In genomic region chr5:68446487-68446894, GRCh38 we compare ENCODE assay signal across 17 cellular contexts.
DNase-seq lines count a peak whose midpoint lies in the region; ATAC-seq and TF ChIP-seq lines count a peak whose summit lies in the region.
"Had no signal": no experiment of that assay in that cellular context is flagged by ENCODE, and none has a peak within 500 bp of the region (broad histone marks: within the 10 kb centered on the region; RNA-seq: fewer than 3 reads in every experiment).

No MANE protein-coding gene starts in this region.

- no peak overlapping the region for H3K27ac Mint-ChIP-seq in nephron progenitor cell
- H3K27ac Mint-ChIP-seq: activated B cell treated with CpG ODN at 0.5 μM for 24 hours; HFFc6; stimulated activated effector memory CD8-positive, alpha-beta T cell treated with anti-CD3 and anti-CD28 coated beads, Interleukin-12 subunit alpha, Interleukin-12 subunit beta, amount 100 ng/mL, for 72 hours had no signal

- TF ChIP-seq CTCF in GM13976 (IDR thresholded peaks at IDR 0.05; ENCODE audit: borderline replicate concordance, control extremely low read depth, extremely low read depth, insufficient read depth, missing control alignments) (no peak), nephron progenitor cell (IDR thresholded peaks at IDR 0.05) (no peak)

- no peak overlapping the region for H3K4me3 ChIP-seq in SJCRH30
- H3K4me3 ChIP-seq: dorsolateral prefrontal cortex had no signal

- no peak overlapping the region for H3K27ac ChIP-seq in SJCRH30
- H3K27ac ChIP-seq: KMS-11, parathyroid adenoma had no signal

- peak; percentile 93 for ATAC-seq in GM19351 (IDR thresholded peaks at IDR 0.05; ENCODE audit: unreplicated experiment)
- peak; percentile 82 for ATAC-seq in HG02642 (IDR thresholded peaks at IDR 0.05; ENCODE audit: poor library complexity, unreplicated experiment)
- ATAC-seq in HG03432 (IDR thresholded peaks at IDR 0.05; ENCODE audit: unreplicated experiment) = peak; percentile 91
- no peak for ATAC-seq in activated T-cell treated with anti-CD3 and anti-CD28 coated beads, Interleukin-2, amount 50 U/mL, for 4 hours
- ATAC-seq: SK-N-SH treated with all-trans-retinoic acid at 6 μM for 48 hours; stimulated activated effector memory CD8-positive, alpha-beta T cell treated with anti-CD3 and anti-CD28 coated beads, Interleukin-12 subunit alpha, Interleukin-12 subunit beta, amount 100 ng/mL, for 72 hours had no signal

- H3K27me3 ChIP-seq in SJCRH30 = no peaks in the 10 kb centered on the region
- H3K27me3 ChIP-seq: dorsolateral prefrontal cortex had no signal

- no peaks in the 10 kb centered on the region for H3K36me3 Mint-ChIP-seq in nephron progenitor cell (ENCODE audit: low read depth)
- no peaks in the 10 kb centered on the region for H3K36me3 Mint-ChIP-seq in activated T-cell treated with anti-CD3 and anti-CD28 coated beads, Interleukin-2, amount 50 U/mL, for 4 hours (ENCODE audit: insufficient read depth)

- 0 out of 2 replicates have a peak, but pooled peaks cover 2% of the 10 kb centered on the region for H3K4me1 ChIP-seq in SJCRH30

- DNase-seq in GM13976 (ENCODE audit: low spot score) = peak; percentile 54
- DNase-seq in nephron progenitor cell = no peak
- DNase-seq in NCI-H510A (lab: John Stamatoyannopoulos, UW) = no peak
- no peak for DNase-seq in SJCRH30
- no peak for DNase-seq in activated T-cell treated with anti-CD3 and anti-CD28 coated beads, Interleukin-2, amount 50 U/mL, for 4 hours
- DNase-seq: ACHN, activated B cell treated with CpG ODN at 0.5 μM for 24 hours, dorsolateral prefrontal cortex, HFFc6, NCI-H2029 had no signal

- H3K9me3 Mint-ChIP-seq in nephron progenitor cell = no peaks in the 10 kb centered on the region
- no peaks in the 10 kb centered on the region for H3K9me3 Mint-ChIP-seq in activated T-cell treated with anti-CD3 and anti-CD28 coated beads, Interleukin-2, amount 50 U/mL, for 4 hours
- H3K9me3 Mint-ChIP-seq: activated B cell treated with CpG ODN at 0.5 μM for 24 hours; HFFc6; stimulated activated effector memory CD8-positive, alpha-beta T cell treated with anti-CD3 and anti-CD28 coated beads, Interleukin-12 subunit alpha, Interleukin-12 subunit beta, amount 100 ng/mL, for 72 hours had no signal

- H3K27me3 Mint-ChIP-seq in nephron progenitor cell (ENCODE audit: low read depth, poor library complexity) = no peaks in the 10 kb centered on the region
- H3K27me3 Mint-ChIP-seq in activated T-cell treated with anti-CD3 and anti-CD28 coated beads, Interleukin-2, amount 50 U/mL, for 4 hours (ENCODE audit: low read depth) = no peaks in the 10 kb centered on the region
- H3K27me3 Mint-ChIP-seq: activated B cell treated with CpG ODN at 0.5 μM for 24 hours had no signal

- in situ Hi-C loops in GM13976 (cut with MboI; ENCODE audit: low sequenced_read_pairs, unreplicated experiment) = no loop called here

- H3K36me3 ChIP-seq in SJCRH30 = no peaks in the 10 kb centered on the region

- no peaks in the 10 kb centered on the region for H3K9me3 ChIP-seq in SJCRH30 (replicated peaks)

- H3K4me1 Mint-ChIP-seq in nephron progenitor cell = peaks cover 35% of the 10 kb centered on the region
- peaks cover 7% of the 10 kb centered on the region for H3K4me1 Mint-ChIP-seq in activated T-cell treated with anti-CD3 and anti-CD28 coated beads, Interleukin-2, amount 50 U/mL, for 4 hours (ENCODE audit: low read depth)
- H3K4me1 Mint-ChIP-seq: activated B cell treated with CpG ODN at 0.5 μM for 24 hours had no signal

- H3K4me3 Mint-ChIP-seq in nephron progenitor cell = no peak overlapping the region
- no peak overlapping the region for H3K4me3 Mint-ChIP-seq in activated T-cell treated with anti-CD3 and anti-CD28 coated beads, Interleukin-2, amount 50 U/mL, for 4 hours
- H3K4me3 Mint-ChIP-seq: activated B cell treated with CpG ODN at 0.5 μM for 24 hours; HFFc6; stimulated activated effector memory CD8-positive, alpha-beta T cell treated with anti-CD3 and anti-CD28 coated beads, Interleukin-12 subunit alpha, Interleukin-12 subunit beta, amount 100 ng/mL, for 72 hours had no signal

Comparison
In these comparisons a context has a peak if more than half of its experiments do, and no peak if none do; other contexts are left out.
1. ATAC-seq: peak in GM19351 (single experiment), HG02642 (single experiment) and HG03432 (single experiment); none in activated T-cell treated with anti-CD3 and anti-CD28 coated beads, Interleukin-2, amount 50 U/mL, for 4 hours (0 of 2).